Comparison of ENCODE assay signal across 18 cellular contexts in the genomic region with DNA sequence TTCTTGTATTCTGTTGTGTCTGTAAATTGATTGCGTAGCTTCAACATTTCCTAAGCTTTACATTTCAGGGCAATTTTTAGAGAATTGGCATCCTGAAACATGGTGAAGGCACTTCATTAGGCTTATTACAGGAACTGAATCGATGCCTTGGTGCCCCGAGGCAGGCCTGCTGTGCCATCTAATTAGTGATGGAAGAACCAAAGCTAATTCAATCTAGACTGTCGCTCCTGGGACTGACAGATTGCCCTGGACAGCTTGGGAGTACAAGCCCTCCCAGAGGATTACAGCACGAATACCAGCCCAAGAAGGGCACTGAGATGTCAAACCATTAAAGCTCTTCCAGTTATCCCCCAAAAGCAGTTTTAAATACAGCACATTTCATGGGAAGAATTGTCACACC.
DNase-seq lines count a peak whose midpoint lies in the region; FAIRE-seq and TF ChIP-seq lines count a peak whose summit lies in the region.
"Had no signal": no experiment of that assay in that cellular context is flagged by ENCODE, and none has a peak within 500 bp of the region (broad histone marks: within the 10 kb centered on the region; RNA-seq: fewer than 3 reads in every experiment).

No MANE protein-coding gene starts in this region.

- DNase-seq in GM12892 (ENCODE audit: insufficient read length) (no peak), NCI-H69 (lab: John Stamatoyannopoulos, UW) (peak; percentile 80), WERI-Rb-1 (peak; percentile 64), retina (peak; percentile 47), dedifferentiated amniotic fluid mesenchymal stem cell (ENCODE audit: extremely low spot score) (no peak), T1000 (lab: John Stamatoyannopoulos, UW) (no peak), NCI-H526 (lab: John Stamatoyannopoulos, UW) (no peak)
- DNase-seq: CD8-positive, alpha-beta memory T cell; DMS 273 treated with DMSO at 0.1 percent for 48 hours; DMS79 treated with DMSO at 0.1 percent for 48 hours; NCI-H1048; NCI-H1436; NCI-H1930; NCI-H2227 treated with DMSO at 0.1 percent for 48 hours; NCI-H510A; Peyer's patch; SHP77 treated with DMSO at 0.1 percent for 48 hours had no signal

- no peak for TF ChIP-seq CTCF in WERI-Rb-1 (IDR thresholded peaks at IDR 0.05; ENCODE audit: low read depth, low read length)

- H3K4me3 ChIP-seq in WERI-Rb-1 (ENCODE audit: low read depth, low read length), result no peak overlapping the region
- H3K4me3 ChIP-seq: Peyer's patch had no signal

- peak; percentile 24 for FAIRE-seq in GM12892 (lab: Jason Lieb, UNC)

- no peaks in the 10 kb centered on the region for H3K9me3 ChIP-seq in WERI-Rb-1 (ENCODE audit: severe bottlenecking)
- H3K9me3 ChIP-seq: Peyer's patch had no signal

- TF ChIP-seq POLR2A in GM12892 (IDR thresholded peaks at IDR 0.05; ENCODE audit: low read depth, low read length), result no peak

- H3K27me3 ChIP-seq in WERI-Rb-1 (ENCODE audit: insufficient read depth, low read depth, severe bottlenecking), result no peaks in the 10 kb centered on the region
- H3K27me3 ChIP-seq: Peyer's patch had no signal

- no peaks in the 10 kb centered on the region for H3K36me3 ChIP-seq in WERI-Rb-1
- H3K36me3 ChIP-seq: Peyer's patch had no signal

- H3K27ac ChIP-seq in WERI-Rb-1, result no peak overlapping the region
- H3K27ac ChIP-seq: HL-60, Peyer's patch had no signal

Comparison
In these comparisons a context has a peak if more than half of its experiments do, and no peak if none do; other contexts are left out.
1. DNase-seq: peak in NCI-H69 (single experiment), WERI-Rb-1 (single experiment) and retina (single experiment); none in GM12892 (single experiment), dedifferentiated amniotic fluid mesenchymal stem cell (single experiment), T1000 (single experiment) and NCI-H526 (0 of 2).